ENCODE assay signal across 9 cellular contexts in the genomic region with DNA sequence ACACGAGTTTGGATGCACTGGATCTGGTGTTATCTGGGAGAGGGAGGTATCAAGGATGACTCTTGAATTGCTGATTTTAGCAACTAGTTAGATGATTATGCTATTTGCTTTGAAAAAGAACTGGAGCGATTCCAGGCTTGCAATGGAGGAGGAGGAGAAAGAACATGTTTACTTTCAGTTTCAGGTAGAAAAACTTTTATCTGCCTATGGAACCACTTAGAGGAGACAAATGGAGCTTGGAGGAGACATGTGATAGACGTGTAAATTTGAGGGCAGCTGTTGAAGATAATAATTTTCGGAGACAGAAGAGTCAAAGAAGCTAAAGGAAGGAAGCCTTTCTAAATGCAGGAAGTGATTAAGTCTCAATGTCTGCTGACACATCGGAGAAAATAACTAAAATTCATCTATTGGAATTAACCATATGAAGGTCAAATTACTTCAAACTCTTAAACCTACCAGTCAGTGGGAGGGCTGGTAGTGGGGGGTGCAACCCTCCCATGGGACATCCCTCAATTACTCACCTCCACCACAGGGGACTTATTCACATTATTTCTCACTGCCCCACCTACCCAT. TPM values are rescaled to one million over a fixed set of nuclear protein-coding genes. Genes with fewer than 3 reads are reported as not detected.
DNase-seq lines count a peak whose midpoint lies in the region; ATAC-seq, FAIRE-seq and TF ChIP-seq lines count a peak whose summit lies in the region.
"Had no signal": no experiment of that assay in that cellular context is flagged by ENCODE, and none has a peak within 500 bp of the region (broad histone marks: within the 10 kb centered on the region; RNA-seq: fewer than 3 reads in every experiment).

No MANE protein-coding gene starts in this region.

- ATAC-seq in activated CD8-positive, alpha-beta T cell treated with anti-CD3 and anti-CD28 coated beads, Interleukin-2, amount 10 ng/mL, durations not matched to agents 7 days and 5 days, result peak; percentile 63
- ATAC-seq in HG03025 (IDR thresholded peaks at IDR 0.05; ENCODE audit: low FRiP score, unreplicated experiment), result no peak
- no peak for ATAC-seq in GM19035 (IDR thresholded peaks at IDR 0.05; ENCODE audit: unreplicated experiment)

- H3K27ac ChIP-seq in A673 (ENCODE audit: low read depth, low read length, poor library complexity, severe bottlenecking), result peak overlapping the region; percentile 45
- no peak overlapping the region for H3K27ac ChIP-seq in HEK293 (ENCODE audit: extremely low read depth, low read depth, low read length)
- H3K27ac ChIP-seq in kidney (ENCODE audit: low read depth in 2 of 2, low read length in 2 of 2), result no peak overlapping the region
- no peak overlapping the region for H3K27ac ChIP-seq in testis

- DNase-seq in A673 (ENCODE audit: low spot score), result peak; percentile 86
- no peak for DNase-seq in activated CD8-positive, alpha-beta T cell treated with anti-CD3 and anti-CD28 coated beads, Interleukin-2, amount 10 ng/mL, durations not matched to agents 7 days and 5 days
- no peak for DNase-seq in kidney
- no peak for DNase-seq in testis
- DNase-seq in NCI-H526 treated with DMSO at 0.1 percent for 48 hours (lab: John Stamatoyannopoulos, UW), result no peak

- no peak for FAIRE-seq in kidney (lab: Jason Lieb, UNC)
- FAIRE-seq: colon had no signal

- peak overlapping the region; percentile 60 for H3K4me3 Mint-ChIP-seq in activated CD8-positive, alpha-beta T cell treated with anti-CD3 and anti-CD28 coated beads, Interleukin-2, amount 10 ng/mL, durations not matched to agents 7 days and 5 days

- no peaks in the 10 kb centered on the region for H3K27me3 ChIP-seq in A673 (replicated peaks; ENCODE audit: insufficient read depth, low read depth, low read length, poor library complexity)
- H3K27me3 ChIP-seq in testis, result no peaks in the 10 kb centered on the region

- H3K9me3 ChIP-seq in A673 (ENCODE audit: low read depth, low read length, poor library complexity, severe bottlenecking) (no peaks in the 10 kb centered on the region), HEK293 (ENCODE audit: control insufficient read depth, insufficient read depth, low read depth, low read length) (no peaks in the 10 kb centered on the region), kidney (ENCODE audit: control insufficient read depth in 1 of 2, low read length in 2 of 2) (no peaks in the 10 kb centered on the region), testis (no peaks in the 10 kb centered on the region)

- H3K36me3 ChIP-seq in A673 (ENCODE audit: insufficient read depth, low read length, poor library complexity, severe bottlenecking), result no peaks in the 10 kb centered on the region
- H3K36me3 ChIP-seq in HEK293 (ENCODE audit: control insufficient read depth in 2 of 2, insufficient read depth in 1 of 2, low read length in 2 of 2), result no peaks in the 10 kb centered on the region
- no peaks in the 10 kb centered on the region for H3K36me3 ChIP-seq in kidney (ENCODE audit: control insufficient read depth in 1 of 2, insufficient read depth in 2 of 2, low read length in 2 of 2)
- H3K36me3 ChIP-seq in testis (ENCODE audit: low read depth, missing control alignments), result no peaks in the 10 kb centered on the region

- no peaks in the 10 kb centered on the region for H3K27me3 Mint-ChIP-seq in activated CD8-positive, alpha-beta T cell treated with anti-CD3 and anti-CD28 coated beads, Interleukin-2, amount 10 ng/mL, durations not matched to agents 7 days and 5 days (ENCODE audit: low read depth)

- no TSS peak for BruUV-seq in A673 (replicated peaks; lab: Mats Ljungman, UMichigan)

- H3K4me1 Mint-ChIP-seq in activated CD8-positive, alpha-beta T cell treated with anti-CD3 and anti-CD28 coated beads, Interleukin-2, amount 10 ng/mL, durations not matched to agents 7 days and 5 days (ENCODE audit: low read depth), result peaks cover 9% of the 10 kb centered on the region

- H3K4me3 ChIP-seq in A673 (ENCODE audit: low read depth, low read length, poor library complexity, severe bottlenecking) (peak overlapping the region; percentile 27), HEK293 (ENCODE audit: low read depth, low read length) (no peak overlapping the region), kidney (ENCODE audit: low read length in 2 of 2) (peak overlapping the region; percentile 66 to 80), testis (peak overlapping the region; percentile 19 to 28)

- WGBS in testis, 2 donors, result 29 to 33% methylated on average over 5 of the region's 5 CpGs

- intact Hi-C loops in A673 (cut with micrococcal nuclease; ENCODE audit: unreplicated experiment), result no loop called here
- intact Hi-C loops in kidney (cut with DNase I), result no loop called here
- intact Hi-C loops in testis (cut with DNase I; ENCODE audit: low total_unique reads), result no loop called here

- no peak for TF ChIP-seq POLR2A in testis (IDR thresholded peaks at IDR 0.05)

- H3K9me3 Mint-ChIP-seq in activated CD8-positive, alpha-beta T cell treated with anti-CD3 and anti-CD28 coated beads, Interleukin-2, amount 10 ng/mL, durations not matched to agents 7 days and 5 days (ENCODE audit: insufficient read depth), result no peaks in the 10 kb centered on the region

- peak overlapping the region; percentile 7 for H3K27ac Mint-ChIP-seq in activated CD8-positive, alpha-beta T cell treated with anti-CD3 and anti-CD28 coated beads, Interleukin-2, amount 10 ng/mL, durations not matched to agents 7 days and 5 days

- CTCF ChIA-PET in A673 (lab: Charles Lee), result interaction anchor here (0.5 kb wide), 1 partner anchor 1872 kb away, joined by 4 read pairs; no protein-coding TSS in a partner anchor
- CTCF ChIA-PET in HEK293 (lab: Yijun Ruan, JAX), result interaction anchor here (0.7 to 1.5 kb wide), 2 partner anchors 18 to 148 kb away, joined by 3 read pairs; no protein-coding TSS in a partner anchor
- CTCF ChIA-PET in activated CD8-positive, alpha-beta T cell treated with anti-CD3 and anti-CD28 coated beads, Interleukin-2, amount 10 ng/mL, durations not matched to agents 7 days and 5 days (lab: Charles Lee), result interaction anchor here (1.3 kb wide), 2 partner anchors 57 to 130 kb away, joined by 4 to 5 read pairs; a partner anchor contains a TSS

- H3K9ac ChIP-seq in kidney (ENCODE audit: low read length in 2 of 2), result peak overlapping the region in 1 of 2 donors; percentile 68

- TF ChIP-seq CTCF in A673 (conservative IDR thresholded peaks at IDR 0.05; ENCODE audit: low read depth, low read length) (no peak), HEK293 (tag by site-specific recombination; IDR thresholded peaks at IDR 0.05) (no peak), kidney (IDR thresholded peaks at IDR 0.05; ENCODE audit: borderline replicate concordance, extremely low read depth, insufficient read depth) (no peak), testis (IDR thresholded peaks at IDR 0.05) (no peak)

- no peaks in the 10 kb centered on the region for H3K36me3 Mint-ChIP-seq in activated CD8-positive, alpha-beta T cell treated with anti-CD3 and anti-CD28 coated beads, Interleukin-2, amount 10 ng/mL, durations not matched to agents 7 days and 5 days (ENCODE audit: low read depth)

- H3K4me1 ChIP-seq in A673 (ENCODE audit: insufficient read depth, low read length, poor library complexity, severe bottlenecking) (peaks cover 11% of the 10 kb centered on the region), HEK293 (ENCODE audit: control insufficient read depth, insufficient read depth, low read length) (0 out of 2 replicates have a peak, but pooled peaks cover 5% of the 10 kb centered on the region), kidney (ENCODE audit: control insufficient read depth in 1 of 2, insufficient read depth in 1 of 2, low read depth in 1 of 2, low read length in 2 of 2) (no peaks in the 10 kb centered on the region), testis (no peaks in the 10 kb centered on the region)

- POLR2A ChIA-PET in A673 (lab: Charles Lee; ENCODE audit: low non-redundant PET), result no interaction called here
- POLR2A ChIA-PET in HEK293 (lab: Yijun Ruan, JAX), result no interaction called here
- POLR2A ChIA-PET in activated CD8-positive, alpha-beta T cell treated with anti-CD3 and anti-CD28 coated beads, Interleukin-2, amount 10 ng/mL, durations not matched to agents 7 days and 5 days (lab: Charles Lee), result no interaction called here

TF ChIP-seq in HEK293, 187 proteins besides CTCF, POLR2A, EP300 and RAD21:
- TF ChIP-seq, protein P1, sequence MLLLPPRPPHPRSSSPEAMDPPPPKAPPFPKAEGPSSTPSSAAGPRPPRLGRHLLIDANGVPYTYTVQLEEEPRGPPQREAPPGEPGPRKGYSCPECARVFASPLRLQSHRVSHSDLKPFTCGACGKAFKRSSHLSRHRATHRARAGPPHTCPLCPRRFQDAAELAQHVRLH (tag by site-specific recombination; IDR thresholded peaks at IDR 0.05), result no peak
- TF ChIP-seq ZSCAN16 (tag by site-specific recombination; IDR thresholded peaks at IDR 0.05), result no peak
- no peak for TF ChIP-seq ZNF24 (tag by site-specific recombination; IDR thresholded peaks at IDR 0.05)
- peak; percentile 76 for TF ChIP-seq GLIS1 (tag by site-specific recombination; IDR thresholded peaks at IDR 0.05)
- no peak for TF ChIP-seq ZNF830 (tag by site-specific recombination; IDR thresholded peaks at IDR 0.05; ENCODE audit: low read depth)
- no peak for TF ChIP-seq HOXC10 (CRISPR knock-in tag; IDR thresholded peaks at IDR 0.05)
TF ChIP-seq in HEK293: peak in this region for 1.

RNA-seq across cellular contexts. Expression of a gene that starts 56.4 kb away (rescaled TPM):
- 19.8 and 22.4 TPM in 2 replicates for total RNA-seq in A673 (2021)
- not detected for total RNA-seq in activated CD8-positive, alpha-beta T cell treated with anti-CD3 and anti-CD28 coated beads, Interleukin-2, amount 10 ng/mL, durations not matched to agents 7 days and 5 days
- 105 TPM for total RNA-seq in kidney
- polyA plus RNA-seq in kidney (ENCODE audit: insufficient read depth, low read depth, low replicate concordance), result 41.9 TPM
- total RNA-seq in testis, result 10 to 100 TPM; 59.0 to 61.6 TPM
- 46.9 TPM for polyA plus RNA-seq in testis (ENCODE audit: insufficient read depth, low read depth, low replicate concordance)

Comparison
In these comparisons a context has a peak if more than half of its experiments do, and no peak if none do; other contexts are left out.
1. RNA of a gene that starts 56.4 kb away (total RNA-seq): 105 TPM in kidney (single experiment), 59.0 to 61.6 TPM in testis and 19.8 to 22.4 TPM in A673; not detected in activated CD8-positive, alpha-beta T cell treated with anti-CD3 and anti-CD28 coated beads, Interleukin-2, amount 10 ng/mL, durations not matched to agents 7 days and 5 days; every median in the first group is over 10 times any median in the second.